Comparison of ENCODE assay signal across 1 cellular context in genomic region chr1:31937300-31938183, GRCh38.
TF ChIP-seq lines count a peak whose summit lies in the region.

No MANE protein-coding gene starts in this region.

TF ChIP-seq in GM12878, 131 proteins besides CTCF, POLR2A, EP300 and RAD21 (continued from another document):
- TF ChIP-seq, protein P1, sequence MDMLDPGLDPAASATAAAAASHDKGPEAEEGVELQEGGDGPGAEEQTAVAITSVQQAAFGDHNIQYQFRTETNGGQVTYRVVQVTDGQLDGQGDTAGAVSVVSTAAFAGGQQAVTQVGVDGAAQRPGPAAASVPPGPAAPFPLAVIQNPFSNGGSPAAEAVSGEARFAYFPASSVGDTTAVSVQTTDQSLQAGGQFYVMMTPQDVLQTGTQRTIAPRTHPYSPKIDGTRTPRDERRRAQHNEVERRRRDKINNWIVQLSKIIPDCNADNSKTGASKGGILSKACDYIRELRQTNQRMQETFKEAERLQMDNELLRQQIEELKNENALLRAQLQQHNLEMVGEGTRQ (IDR thresholded peaks at IDR 0.05; ENCODE audit: borderline replicate concordance, low read depth, low read length): no peak
- TF ChIP-seq, protein P2, sequence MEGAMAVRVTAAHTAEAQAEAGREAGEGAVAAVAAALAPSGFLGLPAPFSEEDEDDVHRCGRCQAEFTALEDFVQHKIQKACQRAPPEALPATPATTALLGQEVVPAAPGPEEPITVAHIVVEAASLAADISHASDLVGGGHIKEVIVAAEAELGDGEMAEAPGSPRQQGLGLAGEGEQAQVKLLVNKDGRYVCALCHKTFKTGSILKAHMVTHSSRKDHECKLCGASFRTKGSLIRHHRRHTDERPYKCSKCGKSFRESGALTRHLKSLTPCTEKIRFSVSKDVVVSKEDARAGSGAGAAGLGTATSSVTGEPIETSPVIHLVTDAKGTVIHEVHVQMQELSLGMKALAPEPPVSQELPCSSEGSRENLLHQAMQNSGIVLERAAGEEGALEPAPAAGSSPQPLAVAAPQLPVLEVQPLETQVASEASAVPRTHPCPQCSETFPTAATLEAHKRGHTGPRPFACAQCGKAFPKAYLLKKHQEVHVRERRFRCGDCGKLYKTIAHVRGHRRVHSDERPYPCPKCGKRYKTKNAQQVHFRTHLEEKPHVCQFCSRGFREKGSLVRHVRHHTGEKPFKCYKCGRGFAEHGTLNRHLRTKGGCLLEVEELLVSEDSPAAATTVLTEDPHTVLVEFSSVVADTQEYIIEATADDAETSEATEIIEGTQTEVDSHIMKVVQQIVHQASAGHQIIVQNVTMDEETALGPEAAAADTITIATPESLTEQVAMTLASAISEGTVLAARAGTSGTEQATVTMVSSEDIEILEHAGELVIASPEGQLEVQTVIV (IDR thresholded peaks at IDR 0.05; ENCODE audit: borderline replicate concordance, partially characterized antibody): peak; percentile 27
- TF ChIP-seq POU2F2 (IDR thresholded peaks at IDR 0.05; ENCODE audit: borderline replicate concordance, low read depth, low read length) (0 out of 3 replicates have a peak, but pooled peaks have one; percentile 31), SP1 (IDR thresholded peaks at IDR 0.05; ENCODE audit: low read depth, low read length) (no peak), MTA3 (IDR thresholded peaks at IDR 0.05; ENCODE audit: borderline replicate concordance, low read length) (no peak), CEBPZ (IDR thresholded peaks at IDR 0.05; ENCODE audit: low read depth, low read length) (no peak)
